Comparison of ENCODE assay signal across 11 cellular contexts in the genomic region with DNA sequence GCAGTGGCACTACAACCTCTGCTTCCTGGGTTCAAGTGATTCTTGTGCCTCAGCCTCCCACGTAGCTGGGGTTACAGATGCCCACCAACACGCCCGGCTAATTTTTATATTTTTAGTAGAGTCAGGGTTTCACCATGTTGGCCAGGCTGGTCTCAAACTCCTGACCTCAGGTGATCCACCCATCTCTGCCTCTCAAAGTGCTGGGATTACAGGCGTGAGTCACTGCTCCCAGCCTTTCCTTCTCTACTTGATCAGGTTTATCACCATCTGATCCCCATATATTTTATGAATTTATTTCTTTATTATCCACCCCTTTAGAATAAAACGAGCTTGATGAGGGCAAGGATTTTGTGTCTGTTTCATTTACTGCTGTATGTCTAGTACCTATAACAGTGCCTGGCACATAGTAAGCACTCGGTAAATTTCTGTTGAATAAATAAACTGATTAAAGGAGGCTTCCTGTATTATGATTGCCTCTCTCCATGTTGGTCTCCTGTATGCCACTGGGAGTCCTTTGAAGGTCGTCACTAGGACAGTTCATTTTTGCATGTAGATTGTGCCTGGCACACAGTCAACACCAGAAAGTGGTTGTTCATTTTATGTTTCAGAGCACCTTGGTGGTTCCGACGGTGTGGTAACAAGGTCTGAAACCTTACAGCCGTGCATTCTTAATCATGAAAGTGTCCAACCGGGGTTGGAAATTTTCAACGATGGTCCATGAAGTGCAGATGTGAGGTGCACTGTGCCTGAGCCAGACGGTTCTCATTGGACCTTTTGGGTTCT. TPM values are rescaled to one million over a fixed set of nuclear protein-coding genes. Genes with fewer than 3 reads are reported as not detected.
DNase-seq lines count a peak whose midpoint lies in the region; ATAC-seq and TF ChIP-seq lines count a peak whose summit lies in the region.
"Had no signal": no experiment of that assay in that cellular context is flagged by ENCODE, and none has a peak within 500 bp of the region (broad histone marks: within the 10 kb centered on the region; RNA-seq: fewer than 3 reads in every experiment).

No MANE protein-coding gene starts in this region.

- peak overlapping the region; percentile 16 to 57 for H3K9ac ChIP-seq in colonic mucosa (ENCODE audit: low read depth in 2 of 2, low read length in 2 of 2)

- CTCF ChIA-PET in T-cell (lab: Charles Lee) = interaction anchor here in 1 of 2 donors (0.6 to 1.2 kb wide), 4 partner anchors 8 to 755 kb away, joined by 3 to 6 read pairs (median 4); no protein-coding TSS in a partner anchor

- no peak for TF ChIP-seq CTCF in colonic mucosa (IDR thresholded peaks at IDR 0.05)

- DNase-seq in activated CD8-positive, alpha-beta memory T cell treated with anti-CD3 and anti-CD28 coated beads for 24 hours = peak; percentile 47
- no peak for DNase-seq in activated CD8-positive, alpha-beta memory T cell treated with anti-CD3 and anti-CD28 coated beads, Interleukin-2, amount 50 U/mL, for 4 hours
- DNase-seq in T-cell = peak in 22 of 34 experiments; percentile 24 to 71 (median 44)
- peak; percentile 43 for DNase-seq in colonic mucosa
- peak; percentile 56 for DNase-seq in stimulated activated naive CD4-positive, alpha-beta T cell treated with Interleukin-2 at 50 U/mL for 16 hours (lab: John Stamatoyannopoulos, UW)
- no peak for DNase-seq in AG08396 (ENCODE audit: low spot score)
- no peak for DNase-seq in SHP77 treated with DMSO at 0.1 percent for 48 hours (lab: John Stamatoyannopoulos, UW)
- DNase-seq: NCI-H1092 treated with DMSO at 0.1 percent for 48 hours, trophoblast cell had no signal

- H3K27me3 Mint-ChIP-seq in T-cell = no peaks in the 10 kb centered on the region

- ATAC-seq in T-cell (replicated peaks in 1 of 4) (peak; percentile 41 to 64 (median 62)), HG03439 (IDR thresholded peaks at IDR 0.05; ENCODE audit: unreplicated experiment) (no peak)

- no peak overlapping the region for H3K4me3 ChIP-seq in colonic mucosa
- H3K4me3 ChIP-seq: A549 had no signal

- H3K4me1 Mint-ChIP-seq in T-cell = peaks cover 36 to 66% (median 50%) of the 10 kb centered on the region in 3 donors

- peak overlapping the region in 2 of 3 donors; percentile 57 to 71 for H3K4me3 Mint-ChIP-seq in T-cell

- H3K27ac Mint-ChIP-seq in T-cell = peak overlapping the region; percentile 97 to 100

- H3K9me3 ChIP-seq in colonic mucosa = no peaks in the 10 kb centered on the region
- H3K9me3 ChIP-seq: A549 had no signal

- H3K36me3 Mint-ChIP-seq in T-cell = no peaks in the 10 kb centered on the region

- no peaks in the 10 kb centered on the region for H3K4me1 ChIP-seq in colonic mucosa

- no peaks in the 10 kb centered on the region for H3K9me3 Mint-ChIP-seq in T-cell

- no peaks in the 10 kb centered on the region for H3K27me3 ChIP-seq in colonic mucosa

- intact Hi-C loops in colonic mucosa (cut with DNase I) = no loop called here

- H3K36me3 ChIP-seq in colonic mucosa = no peaks in the 10 kb centered on the region

- POLR2A ChIA-PET in T-cell (lab: Charles Lee) = interaction anchor here (0.6 to 1.7 kb wide), 3 partner anchors 14 to 108 kb away, joined by 3 to 15 read pairs (median 8); partner anchors contain the start of gene DENND10 (in 1 of the 2)

- H3K27ac ChIP-seq in colonic mucosa = peak overlapping the region; percentile 76

RNA-seq across cellular contexts. Expression of gene EIF3A, which starts 9.6 kb away (rescaled TPM):
- 100 to 1,000 TPM; 102 to 124 (median 111) TPM for total RNA-seq in T-cell
- total RNA-seq in colonic mucosa = 100 to 1,000 TPM; 124 to 127 TPM

RNA-seq across cellular contexts. Expression of gene DENND10, which starts 13.7 kb away (rescaled TPM):
- total RNA-seq in T-cell (10 to 100 TPM; 28.5 to 52.4 (median 41.7) TPM), colonic mucosa (10 to 100 TPM; 23.3 to 42.7 TPM)

Comparison
In these comparisons a context has a peak if more than half of its experiments do, and no peak if none do; other contexts are left out.
1. DNase-seq: peak in activated CD8-positive, alpha-beta memory T cell treated with anti-CD3 and anti-CD28 coated beads for 24 hours (single experiment), T-cell (22 of 34), colonic mucosa (single experiment) and stimulated activated naive CD4-positive, alpha-beta T cell treated with Interleukin-2 at 50 U/mL for 16 hours (single experiment); none in activated CD8-positive, alpha-beta memory T cell treated with anti-CD3 and anti-CD28 coated beads, Interleukin-2, amount 50 U/mL, for 4 hours (single experiment), AG08396 (single experiment) and SHP77 treated with DMSO at 0.1 percent for 48 hours (single experiment).